Comparison of ENCODE assay signal across 9 cellular contexts in genomic region chr7:30163231-30163894, GRCh38. TPM values are rescaled to one million over a fixed set of nuclear protein-coding genes. Genes with fewer than 3 reads are reported as not detected.
DNase-seq lines count a peak whose midpoint lies in the region; ATAC-seq and TF ChIP-seq lines count a peak whose summit lies in the region.
"Had no signal": no experiment of that assay in that cellular context is flagged by ENCODE, and none has a peak within 500 bp of the region (broad histone marks: within the 10 kb centered on the region; RNA-seq: fewer than 3 reads in every experiment).

No MANE protein-coding gene starts in this region.

- H4K91ac ChIP-seq in mesenchymal stem cell (ENCODE audit: low read length): no peak overlapping the region

- peaks cover 3% of the 10 kb centered on the region for H3K27me3 Mint-ChIP-seq in HFFc6 (ENCODE audit: insufficient read depth)

- H3K36me3 ChIP-seq in mesenchymal stem cell (ENCODE audit: control insufficient read depth in 1 of 2, insufficient read depth in 2 of 2, low read depth in 1 of 2, low read length in 2 of 2) (peaks cover 3 to 9% of the 10 kb centered on the region in 2 experiments), MG63 (no peaks in the 10 kb centered on the region)

- H2BK120ac ChIP-seq in mesenchymal stem cell (ENCODE audit: low read depth, low read length): no peak overlapping the region

- no peak overlapping the region for H2AK5ac ChIP-seq in mesenchymal stem cell (ENCODE audit: low read length, severe bottlenecking)

- WGBS in mesenchymal stem cell: 75% methylated on average over 13 of the region's 13 CpGs

- H2AFZ ChIP-seq in mesenchymal stem cell (ENCODE audit: low read depth, low read length): no peak overlapping the region

- no peak overlapping the region for H3K23ac ChIP-seq in mesenchymal stem cell (ENCODE audit: low read length in 2 of 2)

- peaks cover 1% of the 10 kb centered on the region for H3K79me1 ChIP-seq in mesenchymal stem cell (replicated peaks; ENCODE audit: low read length, poor library complexity, severe bottlenecking)

- H3K4me2 ChIP-seq in mesenchymal stem cell (ENCODE audit: low read length, poor library complexity, severe bottlenecking): no peak overlapping the region
- H3K4me2 ChIP-seq: KMS-11 had no signal

- H3K18ac ChIP-seq in mesenchymal stem cell (ENCODE audit: low read depth in 1 of 2, low read length in 2 of 2): no peak overlapping the region

- no peaks in the 10 kb centered on the region for H3K36me3 Mint-ChIP-seq in HFFc6 (ENCODE audit: low read depth)

- peaks cover 13% of the 10 kb centered on the region for H3K4me1 ChIP-seq in mesenchymal stem cell (ENCODE audit: control insufficient read depth, insufficient read depth, low read depth, low read length)

- no peak overlapping the region for H3K4ac ChIP-seq in mesenchymal stem cell (ENCODE audit: low read depth in 1 of 2, low read length in 2 of 2)

- H3K9me3 ChIP-seq in mesenchymal stem cell (ENCODE audit: control insufficient read depth, low read length) (no peaks in the 10 kb centered on the region), MG63 (no peaks in the 10 kb centered on the region)

- H3K27ac Mint-ChIP-seq in HFFc6: peak overlapping the region; percentile 83; the same call in 1 of the 2 replicates

- H3K9ac ChIP-seq in mesenchymal stem cell (ENCODE audit: low read length): peak overlapping the region; percentile 61
- H3K9ac ChIP-seq: KMS-11 had no signal

- H2BK12ac ChIP-seq in mesenchymal stem cell (ENCODE audit: low read length in 2 of 2): no peak overlapping the region

- ATAC-seq in HG02884 (IDR thresholded peaks at IDR 0.05; ENCODE audit: unreplicated experiment): no peak

- no peak overlapping the region for H3K27ac ChIP-seq in mesenchymal stem cell (ENCODE audit: low read length, poor library complexity, severe bottlenecking)
- H3K27ac ChIP-seq: KMS-11 had no signal

- H4K8ac ChIP-seq in mesenchymal stem cell (ENCODE audit: low read length): no peak overlapping the region

- H3K4me3 ChIP-seq in mesenchymal stem cell (ENCODE audit: insufficient read depth in 1 of 2, low read depth in 1 of 2, low read length in 2 of 2) (peak overlapping the region in 1 of 2 experiments; percentile 22), MG63 (no peak overlapping the region)

- peaks cover 34% of the 10 kb centered on the region for H3K4me1 Mint-ChIP-seq in HFFc6 (ENCODE audit: low read depth)

- no peak; the same call in 1 of the 2 replicates for TF ChIP-seq CTCF in HFFc6 (IDR thresholded peaks at IDR 0.05)

- peaks cover 0 to 6% of the 10 kb centered on the region in 2 experiments for H3K27me3 ChIP-seq in mesenchymal stem cell (ENCODE audit: control insufficient read depth in 1 of 2, insufficient read depth in 1 of 2, low read length in 2 of 2)
- no peaks in the 10 kb centered on the region for H3K27me3 ChIP-seq in MG63

- peak overlapping the region; percentile 84; the same call in 1 of the 2 replicates for H3K4me3 Mint-ChIP-seq in HFFc6

- H2BK5ac ChIP-seq in mesenchymal stem cell (ENCODE audit: low read depth, low read length, poor library complexity, severe bottlenecking): peak overlapping the region; percentile 36

- H3K9me3 Mint-ChIP-seq in HFFc6: no peaks in the 10 kb centered on the region

- no peak overlapping the region for H3K14ac ChIP-seq in mesenchymal stem cell (ENCODE audit: low read length in 2 of 2)

- DNase-seq in GM03348 (ENCODE audit: low spot score): peak; percentile 24
- no peak for DNase-seq in HFFc6
- peak; percentile 78 for DNase-seq in NCI-H345 treated with DMSO at 0.1 percent for 48 hours (lab: John Stamatoyannopoulos, UW; ENCODE audit: unreplicated experiment)
- DNase-seq in anterior cingulate cortex (lab: John Stamatoyannopoulos, UW): peak in 32 of 58 donors; percentile 26 to 86 (median 56)
- DNase-seq in mesenchymal stem cell: no peak
- DNase-seq in MG63: no peak
- no peak for DNase-seq in NCI-H526 treated with DMSO at 0.1 percent for 48 hours (lab: John Stamatoyannopoulos, UW)

- no peak overlapping the region for H2BK15ac ChIP-seq in mesenchymal stem cell (ENCODE audit: low read depth, poor library complexity, severe bottlenecking)

RNA-seq across cellular contexts. Expression of gene MTURN, which starts 28.6 kb away (rescaled TPM):
- total RNA-seq in HFFc6 (2021; fragmentation: NEBNext Ultra II Directional; extraction: Animal tissue kit (Norgen Biotek cat#: 25700)): 1 to 10 TPM; 4.3 to 7.1 (median 5.9) TPM
- 2.0 TPM for polyA plus RNA-seq in mesenchymal stem cell (2013, experiment 1 of 2)
- 2.1 TPM for polyA plus RNA-seq in mesenchymal stem cell (2013, experiment 2 of 2)
- 2.0 and 7.1 TPM in 2 replicates for total RNA-seq in MG63 (2014; rRNA removed; shearing (Covaris generic); ENCODE audit: low replicate concordance)

Comparison
In these comparisons a context has a peak if more than half of its experiments do, and no peak if none do; other contexts are left out.
1. DNase-seq: peak in GM03348 (single experiment), NCI-H345 treated with DMSO at 0.1 percent for 48 hours (single experiment) and anterior cingulate cortex (32 of 58); none in HFFc6 (single experiment), mesenchymal stem cell (single experiment), MG63 (single experiment) and NCI-H526 treated with DMSO at 0.1 percent for 48 hours (single experiment).